ENCODE assay signal across 6 cellular contexts in genomic region chr5:111559680-111560079, GRCh38.
"Had no signal": no experiment of that assay in that cellular context is flagged by ENCODE, and none has a peak within 500 bp of the region (broad histone marks: within the 10 kb centered on the region; RNA-seq: fewer than 3 reads in every experiment).

No MANE protein-coding gene starts in this region.

- H3K27ac ChIP-seq: HL-60, KMS-11 had no signal

- DNase-seq: IMR-90, KBM-7, KG1 had no signal

- H3K4me3 ChIP-seq: K562 had no signal
